Comparison of ENCODE assay signal across 16 cellular contexts in the genomic region with DNA sequence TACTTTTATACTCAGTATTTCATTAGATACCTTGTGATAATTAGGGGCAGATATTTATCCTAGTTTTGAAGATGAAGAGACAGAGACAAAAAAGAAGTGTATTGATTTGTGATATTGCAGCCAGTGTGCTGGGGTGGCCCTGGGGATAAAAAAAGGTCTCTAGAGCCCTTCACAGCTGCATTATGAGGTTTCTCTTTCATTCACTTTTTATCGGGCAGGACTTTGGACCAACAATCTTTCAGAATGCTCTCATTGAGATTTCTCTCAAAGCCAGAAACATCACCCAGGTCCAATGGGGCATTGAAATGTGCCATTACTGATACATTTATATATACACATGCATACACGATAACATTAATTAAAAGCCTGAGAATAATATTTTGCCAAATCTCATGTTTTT. TPM values are rescaled to one million over a fixed set of nuclear protein-coding genes. Genes with fewer than 3 reads are reported as not detected.
DNase-seq lines count a peak whose midpoint lies in the region; ATAC-seq, FAIRE-seq and TF ChIP-seq lines count a peak whose summit lies in the region.
"Had no signal": no experiment of that assay in that cellular context is flagged by ENCODE, and none has a peak within 500 bp of the region (broad histone marks: within the 10 kb centered on the region; RNA-seq: fewer than 3 reads in every experiment).

No MANE protein-coding gene starts in this region.

- H3K4me1 ChIP-seq in gastrocnemius medialis, result no peaks in the 10 kb centered on the region
- H3K4me1 ChIP-seq: thyroid gland had no signal

- no peak overlapping the region for H3K27ac ChIP-seq in gastrocnemius medialis
- H3K27ac ChIP-seq: heart left ventricle, HL-60, thyroid gland had no signal

- H3K4me3 ChIP-seq in GM12865 (ENCODE audit: low read depth, low read length) (peak overlapping the region; percentile 47), gastrocnemius medialis (no peak overlapping the region)
- H3K4me3 ChIP-seq: heart left ventricle, thyroid gland had no signal

- in situ Hi-C loops in gastrocnemius medialis (cut with MboI; ENCODE audit: low sequenced_read_pairs in 4 of 4), result no loop called here

- DNase-seq in GM12865 (ENCODE audit: low read depth), result peak; percentile 50
- peak; percentile 7 for DNase-seq in GM19239 (ENCODE audit: insufficient read length, low spot score)
- DNase-seq in gastrocnemius medialis, result no peak
- no peak for DNase-seq in OCI-M2 (lab: John Stamatoyannopoulos, UW; ENCODE audit: unreplicated experiment)
- no peak for DNase-seq in globus pallidus (ENCODE audit: low spot score)
- DNase-seq in stimulated activated CD4-positive, alpha-beta T cell treated with anti-CD3 and anti-CD28 coated beads, Interleukin-12 subunit alpha, Interleukin-12 subunit beta, amount 100 ng/mL, for 4 hours, result no peak
- DNase-seq: activated naive CD4-positive, alpha-beta T cell; C1 segment of cervical spinal cord; heart left ventricle; mesendoderm; NCI-H146; thyroid gland had no signal

- intact Hi-C loops in gastrocnemius medialis (cut with DNase I; ENCODE audit: low total_unique reads), result no loop called here

- ATAC-seq in HG02678 (IDR thresholded peaks at IDR 0.05; ENCODE audit: unreplicated experiment) (peak; percentile 77), HG03571 (IDR thresholded peaks at IDR 0.05; ENCODE audit: unreplicated experiment) (peak; percentile 48), gastrocnemius medialis (no peak)
- ATAC-seq: heart left ventricle, Panc1 had no signal

- no peak for TF ChIP-seq CTCF in GM12865 (IDR thresholded peaks at IDR 0.05; ENCODE audit: insufficient read depth, low read depth, low read length, missing control alignments)
- no peak for TF ChIP-seq CTCF in gastrocnemius medialis (IDR thresholded peaks at IDR 0.05 in 4 of 5, conservative IDR thresholded peaks at IDR 0.05 in 1 of 5)

- no peak for FAIRE-seq in GM19239 (lab: Jason Lieb, UNC)

- H3K27me3 ChIP-seq in gastrocnemius medialis, result no peaks in the 10 kb centered on the region
- H3K27me3 ChIP-seq: heart left ventricle, thyroid gland had no signal

- H3K36me3 ChIP-seq in gastrocnemius medialis, result peaks cover 0 to 54% of the 10 kb centered on the region in 2 donors

- no peak for TF ChIP-seq POLR2A in gastrocnemius medialis (IDR thresholded peaks at IDR 0.05)

- H3K9me3 ChIP-seq in gastrocnemius medialis, result no peaks in the 10 kb centered on the region
- H3K9me3 ChIP-seq: heart left ventricle, thyroid gland had no signal

RNA-seq across cellular contexts. Expression of a gene that starts 20.5 kb away (rescaled TPM):
- total RNA-seq in gastrocnemius medialis, result 10 to 100 TPM; 69.6 to 83.1 (median 76.2) TPM

RNA-seq across cellular contexts. Expression of a gene that starts 36.0 kb away (rescaled TPM):
- total RNA-seq in gastrocnemius medialis, result 100 to 1,000 TPM; 150 to 168 (median 163) TPM

RNA-seq across cellular contexts. Expression of a gene that starts 36.3 kb away (rescaled TPM):
- 10 to 100 TPM; 25.3 to 52.7 (median 36.3) TPM for total RNA-seq in gastrocnemius medialis

Comparison
In these comparisons a context has a peak if more than half of its experiments do, and no peak if none do; other contexts are left out.
1. DNase-seq: peak in GM12865 (single experiment) and GM19239 (single experiment); none in gastrocnemius medialis (0 of 2), OCI-M2 (single experiment), globus pallidus (single experiment) and stimulated activated CD4-positive, alpha-beta T cell treated with anti-CD3 and anti-CD28 coated beads, Interleukin-12 subunit alpha, Interleukin-12 subunit beta, amount 100 ng/mL, for 4 hours (single experiment).
2. ATAC-seq: peak in HG02678 (single experiment) and HG03571 (single experiment); none in gastrocnemius medialis (0 of 2).